In the genomic region with DNA sequence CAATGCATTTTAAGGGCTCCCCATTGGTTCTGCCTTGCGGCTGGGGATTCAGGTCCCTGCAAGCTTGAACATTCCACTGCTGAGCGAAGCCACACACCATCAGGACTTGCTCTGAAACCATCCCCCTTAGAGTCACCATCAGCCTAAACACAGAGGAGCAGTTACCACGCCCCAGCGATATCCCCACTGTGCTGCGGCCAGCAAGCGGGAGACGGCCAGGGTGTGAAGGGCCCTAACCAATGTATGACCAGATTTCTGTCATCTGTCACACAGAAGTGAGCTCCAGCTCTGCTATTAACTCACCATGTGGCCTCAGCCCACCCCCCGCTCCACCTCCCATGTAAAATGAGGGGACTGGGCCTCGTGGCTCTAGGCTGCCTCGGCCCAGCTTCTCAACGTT, we compare ENCODE assay signal across 11 cellular contexts. TPM values are rescaled to one million over a fixed set of nuclear protein-coding genes. Genes with fewer than 3 reads are reported as not detected.
DNase-seq lines count a peak whose midpoint lies in the region; TF ChIP-seq lines count a peak whose summit lies in the region.
"Had no signal": no experiment of that assay in that cellular context is flagged by ENCODE, and none has a peak within 500 bp of the region (broad histone marks: within the 10 kb centered on the region; RNA-seq: fewer than 3 reads in every experiment).

No MANE protein-coding gene starts in this region.

- H2BK5ac ChIP-seq in mesendoderm (ENCODE audit: low read length) = no peak overlapping the region

- POLR2A ChIA-PET in MCF 10A (lab: Yijun Ruan, JAX) = interaction anchor here (2.0 kb wide), 1 partner anchor 8 kb away, joined by 8 read pairs; no protein-coding TSS in a partner anchor
- POLR2A ChIA-PET in PC-9 (lab: Charles Lee; ENCODE audit: unreplicated experiment) = no interaction called here

- H2BK120ac ChIP-seq in mesendoderm (ENCODE audit: low read depth, low read length) = no peak overlapping the region

- H3K4ac ChIP-seq in mesendoderm (ENCODE audit: low read depth, low read length) = no peak overlapping the region

- H3F3A ChIP-seq in PC-9 (ENCODE audit: insufficient read depth, low read depth) = peaks cover 8% of the 10 kb centered on the region; the same call in 1 of the 2 replicates

- H3K9me2 ChIP-seq in PC-9 (ENCODE audit: insufficient read depth) = no peaks in the 10 kb centered on the region

- H2AFZ ChIP-seq in mammary epithelial cell (ENCODE audit: low read depth, low read length) (peak overlapping the region; percentile 74), PC-9 (no peak overlapping the region)

- no peak overlapping the region for H3K18ac ChIP-seq in mesendoderm (ENCODE audit: low read length)

- CTCF ChIA-PET in mammary epithelial cell (lab: Charles Lee; ENCODE audit: low non-redundant PET) = no interaction called here
- CTCF ChIA-PET in MCF 10A (lab: Yijun Ruan, JAX) = interaction anchor here (0.6 to 1.6 kb wide), 6 partner anchors 9 to 65 kb away, joined by 3 to 5 read pairs (median 3); no protein-coding TSS in a partner anchor
- CTCF ChIA-PET in PC-9 (lab: Charles Lee) = no interaction called here

- no peak overlapping the region for H3K4me3 ChIP-seq in mammary epithelial cell (replicated peaks in 1 of 3; ENCODE audit: insufficient read depth in 1 of 3, low read depth in 2 of 3, low read length in 3 of 3)
- no peak overlapping the region for H3K4me3 ChIP-seq in mesendoderm (ENCODE audit: low read length)
- no peak overlapping the region for H3K4me3 ChIP-seq in right atrium auricular region
- no peak overlapping the region for H3K4me3 ChIP-seq in PC-9

- no peak overlapping the region for H3K56ac ChIP-seq in mesendoderm (ENCODE audit: low read length)

- H3K27ac ChIP-seq in mammary epithelial cell (ENCODE audit: insufficient read depth, low read depth, low read length) (no peak overlapping the region), mesendoderm (ENCODE audit: low read depth, low read length) (no peak overlapping the region), right atrium auricular region (no peak overlapping the region), PC-9 (no peak overlapping the region)

- no peaks in the 10 kb centered on the region for H3K36me3 ChIP-seq in mammary epithelial cell (ENCODE audit: insufficient read depth, low read length)
- H3K36me3 ChIP-seq in mesendoderm (ENCODE audit: control insufficient read depth, insufficient read depth, low read length) = no peaks in the 10 kb centered on the region
- H3K36me3 ChIP-seq in right atrium auricular region = no peaks in the 10 kb centered on the region
- H3K36me3 ChIP-seq in PC-9 (ENCODE audit: low read depth) = no peaks in the 10 kb centered on the region

- no peak overlapping the region for H2BK15ac ChIP-seq in mesendoderm (replicated peaks; ENCODE audit: low read depth)

- 86% methylated on average over 9 of the region's 11 CpGs for WGBS in mammary epithelial cell (ENCODE audit: low coverage, missing lambda C conversion rate)
- WGBS in mesendoderm (ENCODE audit: extremely low coverage, insufficient coverage, low lambda C conversion rate) = no CpG with 5 or more reads among the region's 11 CpGs

- no peak overlapping the region for H3K4me3 Mint-ChIP-seq in MCF 10A (ENCODE audit: unreplicated experiment)
- H3K4me3 Mint-ChIP-seq in activated T-helper 1 cell treated with anti-CD3 and anti-CD28 coated beads, Interleukin-12 subunit alpha, Interleukin-12 subunit beta, Interleukin-2, Interleukin-4 antibody, amounts not matched to agents 30 ng/mL and 10 ng/mL and 1 ng/mL, durations not matched to agents 14 hours and 24 hours and 36 hours = peak overlapping the region; percentile 49

- no peak overlapping the region for H3K9ac ChIP-seq in mammary epithelial cell (ENCODE audit: insufficient read depth, low read length)
- no peak overlapping the region for H3K9ac ChIP-seq in mesendoderm (ENCODE audit: low read length)

- DNase-seq in mammary epithelial cell = no peak
- DNase-seq in MCF 10A (ENCODE audit: unreplicated experiment) = no peak
- no peak for DNase-seq in activated T-helper 1 cell treated with anti-CD3 and anti-CD28 coated beads, Interleukin-12 subunit alpha, Interleukin-12 subunit beta, Interleukin-2, Interleukin-4 antibody, amounts not matched to agents 30 ng/mL and 10 ng/mL and 1 ng/mL, durations not matched to agents 14 hours and 24 hours and 36 hours (ENCODE audit: low spot score)
- no peak for DNase-seq in mesendoderm
- DNase-seq in right atrium auricular region (ENCODE audit: low spot score) = no peak
- no peak for DNase-seq in PC-9
- no peak for DNase-seq in activated CD4-positive, CD25-positive, alpha-beta regulatory T cell (lab: John Stamatoyannopoulos, UW)
- no peak for DNase-seq in KBM-7
- DNase-seq: GF-D8, NCI-H1092, NCI-H774 had no signal

- H2AK5ac ChIP-seq in mesendoderm (ENCODE audit: low read length) = peak overlapping the region; percentile 70

- peaks cover 5% of the 10 kb centered on the region for H3K4me1 Mint-ChIP-seq in MCF 10A (ENCODE audit: insufficient read depth, unreplicated experiment)
- H3K4me1 Mint-ChIP-seq in activated T-helper 1 cell treated with anti-CD3 and anti-CD28 coated beads, Interleukin-12 subunit alpha, Interleukin-12 subunit beta, Interleukin-2, Interleukin-4 antibody, amounts not matched to agents 30 ng/mL and 10 ng/mL and 1 ng/mL, durations not matched to agents 14 hours and 24 hours and 36 hours (ENCODE audit: low read depth) = peaks cover 74% of the 10 kb centered on the region

- TF ChIP-seq CTCF in mammary epithelial cell (conservative IDR thresholded peaks at IDR 0.05 in 1 of 2, IDR thresholded peaks at IDR 0.05 in 1 of 2; ENCODE audit: extremely low read depth in 1 of 2, insufficient read depth in 1 of 2, low read depth in 1 of 2, low read length in 2 of 2) (no peak), MCF 10A (IDR thresholded peaks at IDR 0.05; ENCODE audit: unreplicated experiment) (no peak), right atrium auricular region (IDR thresholded peaks at IDR 0.05) (no peak), PC-9 (conservative IDR thresholded peaks at IDR 0.05) (no peak)

- BruUV-seq in mammary epithelial cell (replicated peaks; lab: Mats Ljungman, UMichigan) = no TSS peak
- BruUV-seq in MCF 10A (replicated peaks; lab: Mats Ljungman, UMichigan) = no TSS peak
- no TSS peak for BruUV-seq in PC-9 (replicated peaks; lab: Mats Ljungman, UMichigan)

- H3K27ac Mint-ChIP-seq in MCF 10A (ENCODE audit: low read depth, unreplicated experiment) = no peak overlapping the region
- H3K27ac Mint-ChIP-seq in activated T-helper 1 cell treated with anti-CD3 and anti-CD28 coated beads, Interleukin-12 subunit alpha, Interleukin-12 subunit beta, Interleukin-2, Interleukin-4 antibody, amounts not matched to agents 30 ng/mL and 10 ng/mL and 1 ng/mL, durations not matched to agents 14 hours and 24 hours and 36 hours = peak overlapping the region; percentile 58

- H4K20me1 ChIP-seq in mammary epithelial cell (ENCODE audit: insufficient read depth, low read length) (no peaks in the 10 kb centered on the region), PC-9 (ENCODE audit: insufficient read depth) (no peaks in the 10 kb centered on the region)

- no peak overlapping the region for H3K23ac ChIP-seq in mesendoderm (ENCODE audit: low read length)

- in situ Hi-C loops in mammary epithelial cell (cut with MboI; ENCODE audit: low sequenced_read_pairs in 2 of 2) = no loop called here
- in situ Hi-C loops in KBM-7 (cut with MboI; ENCODE audit: low pct_unique_long_range_greater_than_20kb, low sequenced_read_pairs) = no loop called here

- H4K8ac ChIP-seq in mesendoderm (ENCODE audit: low read depth, low read length) = no peak overlapping the region

- intact Hi-C loops in mammary epithelial cell (cut with micrococcal nuclease) (no loop called here), MCF 10A (cut with micrococcal nuclease) (no loop called here), PC-9 (cut with micrococcal nuclease; ENCODE audit: unreplicated experiment) (no loop called here)
- intact Hi-C loops in activated T-helper 1 cell treated with anti-CD3 and anti-CD28 coated beads, Interleukin-12 subunit alpha, Interleukin-12 subunit beta, Interleukin-2, Interleukin-4 antibody, amounts not matched to agents 30 ng/mL and 10 ng/mL and 1 ng/mL, durations not matched to agents 14 hours and 24 hours and 36 hours (cut with micrococcal nuclease) = loop anchor here (1.0 kb wide), 2 partner anchors 9 to 14 kb away; no protein-coding TSS in a partner anchor

- no peaks in the 10 kb centered on the region for H3K79me2 ChIP-seq in mammary epithelial cell (ENCODE audit: insufficient read depth, low read length)
- peaks cover 72% of the 10 kb centered on the region for H3K79me2 ChIP-seq in mesendoderm (ENCODE audit: control insufficient read depth, insufficient read depth, low read length)
- peaks cover 1% of the 10 kb centered on the region; the same call in 1 of the 2 replicates for H3K79me2 ChIP-seq in PC-9 (ENCODE audit: low read depth)

- H3K27me3 ChIP-seq in mammary epithelial cell (ENCODE audit: insufficient read depth, low read length) (no peaks in the 10 kb centered on the region), mesendoderm (ENCODE audit: insufficient read depth, low read length, poor library complexity) (no peaks in the 10 kb centered on the region), right atrium auricular region (no peaks in the 10 kb centered on the region), PC-9 (ENCODE audit: insufficient read depth, low read depth) (no peaks in the 10 kb centered on the region)

- no peaks in the 10 kb centered on the region for H3K27me3 Mint-ChIP-seq in MCF 10A (ENCODE audit: insufficient read depth, unreplicated experiment)
- no peaks in the 10 kb centered on the region for H3K27me3 Mint-ChIP-seq in activated T-helper 1 cell treated with anti-CD3 and anti-CD28 coated beads, Interleukin-12 subunit alpha, Interleukin-12 subunit beta, Interleukin-2, Interleukin-4 antibody, amounts not matched to agents 30 ng/mL and 10 ng/mL and 1 ng/mL, durations not matched to agents 14 hours and 24 hours and 36 hours (ENCODE audit: insufficient read depth)

- H3K79me1 ChIP-seq in mesendoderm (ENCODE audit: low read length) = peaks cover 37% of the 10 kb centered on the region

- no peaks in the 10 kb centered on the region for H3K9me3 Mint-ChIP-seq in MCF 10A (ENCODE audit: unreplicated experiment)
- H3K9me3 Mint-ChIP-seq in activated T-helper 1 cell treated with anti-CD3 and anti-CD28 coated beads, Interleukin-12 subunit alpha, Interleukin-12 subunit beta, Interleukin-2, Interleukin-4 antibody, amounts not matched to agents 30 ng/mL and 10 ng/mL and 1 ng/mL, durations not matched to agents 14 hours and 24 hours and 36 hours = no peaks in the 10 kb centered on the region

- peaks cover 7% of the 10 kb centered on the region for H3K36me3 Mint-ChIP-seq in MCF 10A (ENCODE audit: insufficient read depth, unreplicated experiment)
- H3K36me3 Mint-ChIP-seq in activated T-helper 1 cell treated with anti-CD3 and anti-CD28 coated beads, Interleukin-12 subunit alpha, Interleukin-12 subunit beta, Interleukin-2, Interleukin-4 antibody, amounts not matched to agents 30 ng/mL and 10 ng/mL and 1 ng/mL, durations not matched to agents 14 hours and 24 hours and 36 hours (ENCODE audit: low read depth) = peaks cover 23% of the 10 kb centered on the region

- no peak overlapping the region for H4K5ac ChIP-seq in mesendoderm (ENCODE audit: low read length)

- no peak overlapping the region for H3K4me2 ChIP-seq in mammary epithelial cell (ENCODE audit: insufficient read depth, low read depth, low read length)
- H3K4me2 ChIP-seq in mesendoderm (ENCODE audit: low read length) = no peak overlapping the region
- H3K4me2 ChIP-seq in PC-9 = no peak overlapping the region

- H3K9me3 ChIP-seq in mammary epithelial cell (replicated peaks; ENCODE audit: insufficient read depth, low read length) (no peaks in the 10 kb centered on the region), right atrium auricular region (no peaks in the 10 kb centered on the region), PC-9 (ENCODE audit: insufficient read depth, low read depth) (no peaks in the 10 kb centered on the region)

- dilution Hi-C loops in mammary epithelial cell (cut with HindIII; ENCODE audit: low sequenced_read_pairs) = no loop called here

- no peaks in the 10 kb centered on the region for H3K4me1 ChIP-seq in mammary epithelial cell (ENCODE audit: insufficient read depth, low read length)
- H3K4me1 ChIP-seq in mesendoderm (ENCODE audit: control insufficient read depth, low read depth, low read length) = peaks cover 26% of the 10 kb centered on the region
- H3K4me1 ChIP-seq in right atrium auricular region = peaks cover 0 to 7% of the 10 kb centered on the region in 2 donors
- peaks cover 14% of the 10 kb centered on the region for H3K4me1 ChIP-seq in PC-9 (replicated peaks; ENCODE audit: insufficient read depth)

RNA-seq across cellular contexts. Expression of a gene that starts 29.6 kb away (rescaled TPM):
- total RNA-seq in mammary epithelial cell (1 to 10 TPM; 2.0 to 4.7 TPM), MCF 10A (2022) (11.4 and 19.7 TPM in 2 replicates), right atrium auricular region (1 to 10 TPM; 4.0 to 4.4 TPM), PC-9 (2021) (7.4 and 10.4 TPM in 2 replicates)
- 1.4 TPM for polyA plus RNA-seq in mammary epithelial cell
- polyA minus RNA-seq in mammary epithelial cell = 0.47 TPM
- 85.9 and 91.7 TPM in 2 replicates for total RNA-seq in activated T-helper 1 cell treated with anti-CD3 and anti-CD28 coated beads, Interleukin-12 subunit alpha, Interleukin-12 subunit beta, Interleukin-2, Interleukin-4 antibody, amounts not matched to agents 30 ng/mL and 10 ng/mL and 1 ng/mL, durations not matched to agents 14 hours and 24 hours and 36 hours
- 19.8 TPM for polyA plus RNA-seq in mesendoderm (2013, experiment 1 of 2)
- polyA plus RNA-seq in mesendoderm (2013, experiment 2 of 2) = 20.9 TPM
